In the genomic region with DNA sequence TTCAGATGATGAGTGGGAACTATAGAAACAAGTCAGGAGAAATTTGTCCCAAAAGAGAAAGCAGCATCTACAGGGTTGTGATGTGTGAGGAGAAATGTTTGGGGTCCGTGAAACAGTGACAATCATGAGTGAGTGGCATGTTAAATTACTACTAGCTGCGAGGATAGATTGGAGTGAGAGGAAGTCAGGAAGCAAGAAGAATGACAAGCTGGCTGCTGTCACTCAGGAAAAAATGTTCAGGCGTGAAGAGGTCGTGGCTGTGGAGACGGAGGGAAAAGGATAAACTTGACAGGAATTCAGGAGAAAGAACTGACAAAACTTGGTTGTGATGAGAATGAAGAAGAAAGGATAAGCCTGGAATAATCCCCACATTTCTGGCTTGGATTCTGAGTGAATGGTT, we compare ENCODE assay signal across 31 cellular contexts. TPM values are rescaled to one million over a fixed set of nuclear protein-coding genes. Genes with fewer than 3 reads are reported as not detected.
"Had no signal": no experiment of that assay in that cellular context is flagged by ENCODE, and none has a peak within 500 bp of the region (broad histone marks: within the 10 kb centered on the region; RNA-seq: fewer than 3 reads in every experiment).

No MANE protein-coding gene starts in this region.

- DNase-seq: activated effector memory CD4-positive, alpha-beta T cell treated with anti-CD3 and anti-CD28 coated beads, Interleukin-2, amount 50 U/mL, for 16 hours; activated effector memory CD4-positive, alpha-beta T cell treated with Interleukin-2 at 50 U/mL for 16 hours; activated gamma-delta T cell; activated gamma-delta T cell treated with Interleukin-2 at 50 U/mL for 16 hours; activated naive CD4-positive, alpha-beta T cell; activated naive CD4-positive, alpha-beta T cell treated with anti-CD3 and anti-CD28 coated beads for 36 hours; activated naive CD4-positive, alpha-beta T cell treated with anti-CD3 and anti-CD28 coated beads, Interleukin-2, amount 10 ng/mL, durations not matched to agents 7 days and 5 days; activated naive CD4-positive, alpha-beta T cell treated with anti-CD3 and anti-CD28 coated beads, Interleukin-2, amount 50 U/mL, for 16 hours; activated naive CD4-positive, alpha-beta T cell treated with Interleukin-2 at 50 U/mL for 16 hours; activated naive CD8-positive, alpha-beta T cell treated with anti-CD3 and anti-CD28 coated beads for 36 hours; activated naive CD8-positive, alpha-beta T cell treated with anti-CD3 and anti-CD28 coated beads, Interleukin-2, amount 10 ng/mL, durations not matched to agents 7 days and 5 days; activated naive CD8-positive, alpha-beta T cell treated with anti-CD3 and anti-CD28 coated beads, Interleukin-2, amount 50 U/mL, for 24 hours; activated T-cell treated with anti-CD3 and anti-CD28 coated beads, Interleukin-2, amount 50 U/mL, for 1 hour; activated T-cell treated with anti-CD3 and anti-CD28 coated beads, Interleukin-2, amount 50 U/mL, for 24 hours; activated T-cell treated with anti-CD3 and anti-CD28 coated beads, Interleukin-2, amount 50 U/mL, for 4 hours; activated T-cell treated with anti-CD3 and anti-CD28 coated beads, Interleukin-2, amount 50 U/mL, for 48 hours; activated T-cell treated with anti-CD3 and anti-CD28 coated beads, Interleukin-2, amount 50 U/mL, for 72 hours; adrenal gland; amniotic stem cell; amygdala; anterior cingulate cortex; aorta; body of pancreas; brain microvascular endothelial cell; caudate nucleus; central memory CD4-positive, alpha-beta T cell; cerebellar nuclear complex had no signal

- H3K36me3 ChIP-seq: adrenal gland, ascending aorta, brain microvascular endothelial cell, breast epithelium, cardiac muscle cell had no signal

- H3K4me3 ChIP-seq: adrenal gland, ascending aorta, body of pancreas, breast epithelium, cardiac muscle cell had no signal

- H3K9me3 ChIP-seq: adrenal gland, ascending aorta, body of pancreas, breast epithelium had no signal

- H3K27me3 ChIP-seq: adrenal gland, ascending aorta, body of pancreas, brain microvascular endothelial cell, breast epithelium, cardiac muscle cell had no signal

- H3K27ac ChIP-seq: adrenal gland, ascending aorta, body of pancreas, brain microvascular endothelial cell, breast epithelium, cardiac muscle cell had no signal

RNA-seq across cellular contexts. Expression of gene ITPRID1, which starts 5.1 kb away (rescaled TPM):
- polyA plus RNA-seq: adipose tissue, adrenal gland, aorta, cardiac muscle cell had no signal
